ENCODE assay signal across 1 cellular context in the genomic region with DNA sequence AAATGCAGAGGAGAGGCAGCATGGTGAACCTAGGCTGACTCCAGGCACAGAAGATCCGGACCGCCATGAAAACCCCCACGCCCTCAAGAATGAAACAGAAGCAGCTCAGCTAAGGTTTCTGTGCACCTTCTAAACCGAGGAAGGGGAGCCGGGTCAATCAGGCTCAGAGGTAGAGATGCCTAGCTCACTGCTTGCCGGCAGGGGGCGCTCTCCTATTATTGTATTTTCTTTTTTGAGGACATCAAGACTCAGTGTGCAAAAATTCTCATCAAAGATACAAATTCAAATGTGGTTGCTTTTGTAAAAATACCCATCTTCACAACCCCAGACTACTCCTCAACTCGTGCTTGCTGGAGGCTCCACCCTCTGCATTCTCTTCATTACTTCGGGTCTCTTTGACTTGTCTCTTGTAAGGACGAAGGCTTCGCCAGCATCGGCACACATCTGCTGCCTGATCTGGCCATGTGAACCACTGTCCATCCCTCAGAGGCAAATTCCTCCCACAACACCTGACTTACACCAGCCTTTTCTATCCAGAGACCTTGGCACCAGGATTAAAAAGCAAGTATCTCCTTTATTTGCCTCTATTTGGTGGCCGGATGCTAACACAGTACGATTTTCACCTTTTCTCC.
TF ChIP-seq lines count a peak whose summit lies in the region.

No MANE protein-coding gene starts in this region.

TF ChIP-seq in HCT116, 20 proteins besides CTCF, POLR2A, EP300 and RAD21 (continued from another document):
- TF ChIP-seq, protein P1, sequence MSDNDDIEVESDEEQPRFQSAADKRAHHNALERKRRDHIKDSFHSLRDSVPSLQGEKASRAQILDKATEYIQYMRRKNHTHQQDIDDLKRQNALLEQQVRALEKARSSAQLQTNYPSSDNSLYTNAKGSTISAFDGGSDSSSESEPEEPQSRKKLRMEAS (IDR thresholded peaks at IDR 0.05): no peak
- TF ChIP-seq YY1 (IDR thresholded peaks at IDR 0.05; ENCODE audit: extremely low read depth, insufficient replicate concordance, low read depth, low read length) (no peak), SRF (IDR thresholded peaks at IDR 0.05; ENCODE audit: low read depth) (no peak), FOSL1 (IDR thresholded peaks at IDR 0.05; ENCODE audit: low read depth) (no peak), SP1 (IDR thresholded peaks at IDR 0.05; ENCODE audit: low read depth) (no peak), EZH2phosphoT487 (IDR thresholded peaks at IDR 0.05; ENCODE audit: borderline replicate concordance) (no peak), SIN3A (IDR thresholded peaks at IDR 0.05; ENCODE audit: low read depth) (no peak), ZFX (IDR thresholded peaks at IDR 0.05) (no peak)
- TF ChIP-seq, protein P2, sequence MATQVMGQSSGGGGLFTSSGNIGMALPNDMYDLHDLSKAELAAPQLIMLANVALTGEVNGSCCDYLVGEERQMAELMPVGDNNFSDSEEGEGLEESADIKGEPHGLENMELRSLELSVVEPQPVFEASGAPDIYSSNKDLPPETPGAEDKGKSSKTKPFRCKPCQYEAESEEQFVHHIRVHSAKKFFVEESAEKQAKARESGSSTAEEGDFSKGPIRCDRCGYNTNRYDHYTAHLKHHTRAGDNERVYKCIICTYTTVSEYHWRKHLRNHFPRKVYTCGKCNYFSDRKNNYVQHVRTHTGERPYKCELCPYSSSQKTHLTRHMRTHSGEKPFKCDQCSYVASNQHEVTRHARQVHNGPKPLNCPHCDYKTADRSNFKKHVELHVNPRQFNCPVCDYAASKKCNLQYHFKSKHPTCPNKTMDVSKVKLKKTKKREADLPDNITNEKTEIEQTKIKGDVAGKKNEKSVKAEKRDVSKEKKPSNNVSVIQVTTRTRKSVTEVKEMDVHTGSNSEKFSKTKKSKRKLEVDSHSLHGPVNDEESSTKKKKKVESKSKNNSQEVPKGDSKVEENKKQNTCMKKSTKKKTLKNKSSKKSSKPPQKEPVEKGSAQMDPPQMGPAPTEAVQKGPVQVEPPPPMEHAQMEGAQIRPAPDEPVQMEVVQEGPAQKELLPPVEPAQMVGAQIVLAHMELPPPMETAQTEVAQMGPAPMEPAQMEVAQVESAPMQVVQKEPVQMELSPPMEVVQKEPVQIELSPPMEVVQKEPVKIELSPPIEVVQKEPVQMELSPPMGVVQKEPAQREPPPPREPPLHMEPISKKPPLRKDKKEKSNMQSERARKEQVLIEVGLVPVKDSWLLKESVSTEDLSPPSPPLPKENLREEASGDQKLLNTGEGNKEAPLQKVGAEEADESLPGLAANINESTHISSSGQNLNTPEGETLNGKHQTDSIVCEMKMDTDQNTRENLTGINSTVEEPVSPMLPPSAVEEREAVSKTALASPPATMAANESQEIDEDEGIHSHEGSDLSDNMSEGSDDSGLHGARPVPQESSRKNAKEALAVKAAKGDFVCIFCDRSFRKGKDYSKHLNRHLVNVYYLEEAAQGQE (IDR thresholded peaks at IDR 0.05; ENCODE audit: low read depth): no peak
- TF ChIP-seq, protein P3, sequence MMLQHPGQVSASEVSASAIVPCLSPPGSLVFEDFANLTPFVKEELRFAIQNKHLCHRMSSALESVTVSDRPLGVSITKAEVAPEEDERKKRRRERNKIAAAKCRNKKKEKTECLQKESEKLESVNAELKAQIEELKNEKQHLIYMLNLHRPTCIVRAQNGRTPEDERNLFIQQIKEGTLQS (IDR thresholded peaks at IDR 0.05): no peak
